ENCODE assay signal across 25 cellular contexts in genomic region chr5:6725448-6725847, GRCh38. TPM values are rescaled to one million over a fixed set of nuclear protein-coding genes. Genes with fewer than 3 reads are reported as not detected.
DNase-seq lines count a peak whose midpoint lies in the region; ATAC-seq lines count a peak whose summit lies in the region.
"Had no signal": no experiment of that assay in that cellular context is flagged by ENCODE, and none has a peak within 500 bp of the region (broad histone marks: within the 10 kb centered on the region; RNA-seq: fewer than 3 reads in every experiment).

No MANE protein-coding gene starts in this region.

- H3K27ac Mint-ChIP-seq in stimulated activated naive CD8-positive, alpha-beta T cell treated with anti-CD3 and anti-CD28 coated beads, Interleukin-15, Interleukin-2, amounts not matched to agents 100 ng/mL and 50 ng/mL, for 24 hours, result peak overlapping the region; percentile 16
- peak overlapping the region; percentile 38 for H3K27ac Mint-ChIP-seq in activated T-helper 17 cell treated with anti-CD3 and anti-CD28 coated beads, Interleukin-2, amount 50 U/mL, for 72 hours

- H4K12ac ChIP-seq in trophoblast cell (ENCODE audit: low read depth, low read length), result no peak overlapping the region

- no peak overlapping the region for H3K14ac ChIP-seq in trophoblast cell (ENCODE audit: low read length)

- H3K27me3 ChIP-seq in trophoblast cell (ENCODE audit: insufficient read depth, low read length), result no peaks in the 10 kb centered on the region
- H3K27me3 ChIP-seq: BE2C had no signal

- H2BK5ac ChIP-seq in trophoblast cell (ENCODE audit: low read depth, low read length, poor library complexity), result no peak overlapping the region

- no peak overlapping the region for H4K91ac ChIP-seq in trophoblast cell (ENCODE audit: low read depth, low read length)

- H3K9me3 ChIP-seq in trophoblast cell (ENCODE audit: insufficient read depth, low read depth, low read length), result no peaks in the 10 kb centered on the region
- H3K9me3 ChIP-seq: A549, BE2C, Caco-2 had no signal

- H3K27ac ChIP-seq in trophoblast cell (ENCODE audit: low read depth, low read length), result no peak overlapping the region
- H3K27ac ChIP-seq: A549, HL-60, RWPE1 had no signal

- H3K79me2 ChIP-seq in trophoblast cell (ENCODE audit: control insufficient read depth, insufficient read depth, low read length, poor library complexity), result peaks cover 32% of the 10 kb centered on the region

- WGBS in trophoblast cell (ENCODE audit: extremely low coverage, insufficient coverage, insufficient read length), result no CpG with 5 or more reads among the region's 4 CpGs

- H3K27me3 Mint-ChIP-seq in stimulated activated naive CD8-positive, alpha-beta T cell treated with anti-CD3 and anti-CD28 coated beads, Interleukin-15, Interleukin-2, amounts not matched to agents 100 ng/mL and 50 ng/mL, for 24 hours, result no peaks in the 10 kb centered on the region
- H3K27me3 Mint-ChIP-seq in activated T-helper 17 cell treated with anti-CD3 and anti-CD28 coated beads, Interleukin-2, amount 50 U/mL, for 72 hours, result no peaks in the 10 kb centered on the region
- H3K27me3 Mint-ChIP-seq: CD4-positive, alpha-beta memory T cell had no signal

- H3K4me1 ChIP-seq in trophoblast cell (ENCODE audit: control insufficient read depth in 1 of 2, insufficient read depth in 2 of 2, low read length in 2 of 2), result no peaks in the 10 kb centered on the region

- no peak overlapping the region for H3K23ac ChIP-seq in trophoblast cell (ENCODE audit: low read length)

- no peak overlapping the region for H3K4me2 ChIP-seq in trophoblast cell (ENCODE audit: low read length)
- H3K4me2 ChIP-seq: A549 had no signal

- H3K4me1 Mint-ChIP-seq in stimulated activated naive CD8-positive, alpha-beta T cell treated with anti-CD3 and anti-CD28 coated beads, Interleukin-15, Interleukin-2, amounts not matched to agents 100 ng/mL and 50 ng/mL, for 24 hours (ENCODE audit: low read depth), result peaks cover 95% of the 10 kb centered on the region
- H3K4me1 Mint-ChIP-seq in activated T-helper 17 cell treated with anti-CD3 and anti-CD28 coated beads, Interleukin-2, amount 50 U/mL, for 72 hours, result peaks cover 64% of the 10 kb centered on the region

- no peak overlapping the region for H3K4me3 ChIP-seq in trophoblast cell (ENCODE audit: low read depth, low read length)
- H3K4me3 ChIP-seq: A549, K562 had no signal

- no peak for DNase-seq in stimulated activated naive CD8-positive, alpha-beta T cell treated with anti-CD3 and anti-CD28 coated beads, Interleukin-15, Interleukin-2, amounts not matched to agents 100 U/mL and 50 U/mL, for 24 hours
- DNase-seq in trophoblast cell (no peak), NCI-H2107 treated with DMSO at 0.1 percent for 48 hours (lab: John Stamatoyannopoulos, UW; ENCODE audit: unreplicated experiment) (no peak)
- no peak for DNase-seq in activated CD8-positive, alpha-beta memory T cell treated with anti-CD3 and anti-CD28 coated beads, Interleukin-2, amount 50 U/mL, for 4 hours
- DNase-seq in NK-92 treated with Interleukin-12 subunit alpha and Interleukin-12 subunit beta, amount 100 ng/mL, for 24 hours (lab: John Stamatoyannopoulos, UW), result no peak
- DNase-seq: BE2C; Caco-2; CD4-positive, alpha-beta memory T cell; DMS 273 treated with DMSO at 0.1 percent for 48 hours; DMS79 treated with DMSO at 0.1 percent for 48 hours; MM.1S; NCI-H1048; NCI-H1436 treated with DMSO at 0.1 percent for 48 hours; NCI-H1930; NCI-H345; NCI-H82; SIG-M5 had no signal

- H3K4me3 Mint-ChIP-seq in stimulated activated naive CD8-positive, alpha-beta T cell treated with anti-CD3 and anti-CD28 coated beads, Interleukin-15, Interleukin-2, amounts not matched to agents 100 ng/mL and 50 ng/mL, for 24 hours, result no peak overlapping the region
- H3K4me3 Mint-ChIP-seq in activated T-helper 17 cell treated with anti-CD3 and anti-CD28 coated beads, Interleukin-2, amount 50 U/mL, for 72 hours, result no peak overlapping the region
- H3K4me3 Mint-ChIP-seq: CD4-positive, alpha-beta memory T cell had no signal

- no peak overlapping the region for H3K18ac ChIP-seq in trophoblast cell (ENCODE audit: low read length)

- H3K4ac ChIP-seq in trophoblast cell (ENCODE audit: low read depth, low read length), result peak overlapping the region; percentile 35

- no peaks in the 10 kb centered on the region for H3K79me1 ChIP-seq in trophoblast cell (ENCODE audit: low read length)

- no peaks in the 10 kb centered on the region for H3K9me3 Mint-ChIP-seq in stimulated activated naive CD8-positive, alpha-beta T cell treated with anti-CD3 and anti-CD28 coated beads, Interleukin-15, Interleukin-2, amounts not matched to agents 100 ng/mL and 50 ng/mL, for 24 hours
- H3K9me3 Mint-ChIP-seq in activated T-helper 17 cell treated with anti-CD3 and anti-CD28 coated beads, Interleukin-2, amount 50 U/mL, for 72 hours, result no peaks in the 10 kb centered on the region
- H3K9me3 Mint-ChIP-seq: CD4-positive, alpha-beta memory T cell had no signal

- H3K36me3 Mint-ChIP-seq in stimulated activated naive CD8-positive, alpha-beta T cell treated with anti-CD3 and anti-CD28 coated beads, Interleukin-15, Interleukin-2, amounts not matched to agents 100 ng/mL and 50 ng/mL, for 24 hours (ENCODE audit: low read depth), result peaks cover 48% of the 10 kb centered on the region
- peaks cover 49% of the 10 kb centered on the region for H3K36me3 Mint-ChIP-seq in activated T-helper 17 cell treated with anti-CD3 and anti-CD28 coated beads, Interleukin-2, amount 50 U/mL, for 72 hours (ENCODE audit: low read depth)

- no peak overlapping the region for H2BK12ac ChIP-seq in trophoblast cell (ENCODE audit: low read length)

- peaks cover 17 to 21% of the 10 kb centered on the region in 2 experiments for H3K36me3 ChIP-seq in trophoblast cell (ENCODE audit: control insufficient read depth in 1 of 2, insufficient read depth in 2 of 2, low read length in 2 of 2)

- no peak overlapping the region for H4K8ac ChIP-seq in trophoblast cell (ENCODE audit: low read depth, low read length)

- no peak overlapping the region for H2AK5ac ChIP-seq in trophoblast cell (ENCODE audit: low read length)

- no peak overlapping the region for H3K9ac ChIP-seq in trophoblast cell (ENCODE audit: low read length)

- H2BK120ac ChIP-seq in trophoblast cell (ENCODE audit: insufficient read depth, low read length, poor library complexity), result no peak overlapping the region

- H2AFZ ChIP-seq in trophoblast cell (ENCODE audit: insufficient read depth, low read length, poor library complexity), result no peak overlapping the region

- no peak for ATAC-seq in stimulated activated naive CD8-positive, alpha-beta T cell treated with anti-CD3 and anti-CD28 coated beads, Interleukin-15, Interleukin-2, amounts not matched to agents 100 U/mL and 50 U/mL, for 24 hours
- no peak for ATAC-seq in activated T-helper 17 cell treated with anti-CD3 and anti-CD28 coated beads, Interleukin-2, amount 50 U/mL, for 72 hours (replicated peaks)
- ATAC-seq: A549, HepG2, K562, SK-N-SH treated with all-trans-retinoic acid at 6 μM for 48 hours had no signal

RNA-seq across cellular contexts. Expression of gene TENT4A, which starts 12.2 kb away (rescaled TPM):
- 10 to 100 TPM; 39.0 to 52.4 TPM for total RNA-seq in activated T-helper 17 cell treated with anti-CD3 and anti-CD28 coated beads, Interleukin-2, amount 50 U/mL, for 72 hours
- polyA plus RNA-seq in trophoblast cell (2013), result 27.5 and 27.8 TPM in 2 replicates
